8 cellular contexts compared by ENCODE assay signal in genomic region chr9:5628530-5629311, GRCh38. TPM values are rescaled to one million over a fixed set of nuclear protein-coding genes. Genes with fewer than 3 reads are reported as not detected.
DNase-seq lines count a peak whose midpoint lies in the region; ATAC-seq, FAIRE-seq and TF ChIP-seq lines count a peak whose summit lies in the region.

RIC1 (plus strand) TSS chr9:5629107; CDS start chr9:5629310, 203 bp downstream.

- peaks cover 42% of the 10 kb centered on the region for H3K79me2 ChIP-seq in HepG2 (ENCODE audit: insufficient read depth, low read length)

- peak; percentile 70 for ATAC-seq in GM19328 (IDR thresholded peaks at IDR 0.05; ENCODE audit: unreplicated experiment)
- peak; percentile 51 for ATAC-seq in HG03520 (IDR thresholded peaks at IDR 0.05; ENCODE audit: unreplicated experiment)
- ATAC-seq in HepG2 = peak; percentile 89

- H2AFZ ChIP-seq in HepG2 (ENCODE audit: low read length) = peak within 1 kb of the TSS; percentile 35

- H4K20me1 ChIP-seq in HepG2 (ENCODE audit: insufficient read depth, low read length) = no peaks in the 10 kb centered on the region; the same call in 1 of the 2 replicates

- BruUV-seq in HepG2 (replicated peaks; lab: Mats Ljungman, UMichigan) = no TSS peak

- H3K4me3 ChIP-seq in HepG2 (replicated peaks in 1 of 3; ENCODE audit: insufficient read depth in 1 of 3, low read depth in 2 of 3, low read length in 3 of 3) = peak within 1 kb of the TSS; percentile 89 to 97 (median 94)

- DNase-seq in NCI-H748 (lab: John Stamatoyannopoulos, UW; ENCODE audit: unreplicated experiment) (peak; percentile 92), dermis blood vessel endothelial cell (peak; percentile 94), HepG2 (ENCODE audit: low spot score) (peak; percentile 81)
- peak; percentile 90 to 92 for DNase-seq in activated CD4-positive, alpha-beta T cell treated with anti-CD3 and anti-CD28 coated beads, Interleukin-2, amount 50 U/mL, for 48 hours
- DNase-seq in stimulated activated CD4-positive, alpha-beta T cell treated with anti-CD3 and anti-CD28 coated beads, Interleukin-2, amount 100 ng/mL, for 48 hours = peak; percentile 82 to 86

- H3K27me3 ChIP-seq in HepG2 (ENCODE audit: control insufficient read depth in 1 of 2, insufficient read depth in 2 of 2, low read length in 2 of 2) = no peaks in the 10 kb centered on the region; a peak in 1 of 5 replicates

- peak within 1 kb of the TSS; percentile 88 for H3K9ac ChIP-seq in HepG2 (ENCODE audit: insufficient read depth, low read depth, low read length)

- peak; percentile 79 to 83 for TF ChIP-seq POLR2A in HepG2 (IDR thresholded peaks at IDR 0.05; ENCODE audit: insufficient read depth in 1 of 2, low read depth in 2 of 2, low read length in 2 of 2)

- H3K4me2 ChIP-seq in HepG2 (ENCODE audit: low read depth, low read length) = peak within 1 kb of the TSS; percentile 83

- TF ChIP-seq EP300 in HepG2 (IDR thresholded peaks at IDR 0.05; ENCODE audit: low read depth in 2 of 2, low read length in 2 of 2) (0 out of 4 replicates have a peak, but pooled peaks of 1 of the 2 experiments have one; percentile 8), HepG2 (CRISPR knock-in tag; IDR thresholded peaks at IDR 0.05; ENCODE audit: borderline replicate concordance) (no peak)

- CTCF ChIA-PET in HepG2 (lab: Yijun Ruan, JAX; ENCODE audit: low intra/inter-chr PET ratio, low total read pairs) = no interaction called here

- H3K4me1 ChIP-seq in HepG2 (ENCODE audit: insufficient read depth, low read length) = peaks cover 46% of the 10 kb centered on the region

- no peak for TF ChIP-seq CTCF in C4-2B (conservative IDR thresholded peaks at IDR 0.05)
- TF ChIP-seq CTCF in HepG2 (CRISPR knock-in tag; IDR thresholded peaks at IDR 0.05) = no peak

- H3K36me3 ChIP-seq in HepG2 (replicated peaks in 1 of 2; ENCODE audit: control insufficient read depth in 1 of 2, insufficient read depth in 2 of 2, low read length in 2 of 2) = no peaks in the 10 kb centered on the region

- H3K27ac ChIP-seq in C4-2B = peak within 1 kb of the TSS; percentile 87
- H3K27ac ChIP-seq in HepG2 (ENCODE audit: extremely low read length, insufficient read depth, low read length) = peak within 1 kb of the TSS; percentile 80

- intact Hi-C loops in HepG2 (cut with micrococcal nuclease; ENCODE audit: unreplicated experiment) = loop anchor here (2.0 to 5.0 kb wide), 2 partner anchors 86 to 1269 kb away; no protein-coding TSS in a partner anchor

- no peak for TF ChIP-seq RAD21 in HepG2 (CRISPR knock-in tag; IDR thresholded peaks at IDR 0.05)

- 0% methylated on average over 12 of the region's 84 CpGs for WGBS in HepG2 (ENCODE audit: low lambda C conversion rate)

- H3K9me3 ChIP-seq in HepG2 (ENCODE audit: low read length) = no peaks in the 10 kb centered on the region

- in situ Hi-C loops in HepG2 (cut with HindIII; ENCODE audit: extremely low pct_ligation_motif_present, low pct_unique_long_range_greater_than_20kb) = no loop called here

- FAIRE-seq in HepG2 (lab: Jason Lieb, UNC) = no peak

- POLR2A ChIA-PET in HepG2 (lab: Yijun Ruan, JAX) = interaction anchor here (0.6 to 1.9 kb wide), 22 partner anchors 9 to 1160 kb away, joined by 3 to 12 read pairs (median 4); partner anchors contain the start of genes ERMP1, PLPP6, RANBP6 and RCL1

TF ChIP-seq in HepG2, 621 proteins besides CTCF, POLR2A, EP300 and RAD21 (continues in another document):
- TF ChIP-seq ZNF687 (CRISPR knock-in tag; IDR thresholded peaks at IDR 0.05) (peak; percentile 56), XBP1 (CRISPR knock-in tag; IDR thresholded peaks at IDR 0.05) (no peak), RORA (CRISPR knock-in tag; IDR thresholded peaks at IDR 0.05) (no peak), SP2 (CRISPR knock-in tag; IDR thresholded peaks at IDR 0.05) (no peak), FOXK1 (CRISPR knock-in tag; IDR thresholded peaks at IDR 0.05; ENCODE audit: borderline replicate concordance, low read depth) (no peak), NFIB (CRISPR knock-in tag; IDR thresholded peaks at IDR 0.05; ENCODE audit: borderline replicate concordance) (no peak), ZNF713 (CRISPR knock-in tag; IDR thresholded peaks at IDR 0.05) (no peak), NKX3-1 (CRISPR knock-in tag; IDR thresholded peaks at IDR 0.05) (peak; percentile 53; the same call in 1 of the 2 replicates), ZNF660 (CRISPR knock-in tag; IDR thresholded peaks at IDR 0.05; ENCODE audit: borderline replicate concordance, low read depth) (no peak), NAIF1 (CRISPR knock-in tag; IDR thresholded peaks at IDR 0.05; ENCODE audit: borderline replicate concordance) (peak; percentile 8; the same call in 1 of the 2 replicates)
- TF ChIP-seq, protein P1, sequence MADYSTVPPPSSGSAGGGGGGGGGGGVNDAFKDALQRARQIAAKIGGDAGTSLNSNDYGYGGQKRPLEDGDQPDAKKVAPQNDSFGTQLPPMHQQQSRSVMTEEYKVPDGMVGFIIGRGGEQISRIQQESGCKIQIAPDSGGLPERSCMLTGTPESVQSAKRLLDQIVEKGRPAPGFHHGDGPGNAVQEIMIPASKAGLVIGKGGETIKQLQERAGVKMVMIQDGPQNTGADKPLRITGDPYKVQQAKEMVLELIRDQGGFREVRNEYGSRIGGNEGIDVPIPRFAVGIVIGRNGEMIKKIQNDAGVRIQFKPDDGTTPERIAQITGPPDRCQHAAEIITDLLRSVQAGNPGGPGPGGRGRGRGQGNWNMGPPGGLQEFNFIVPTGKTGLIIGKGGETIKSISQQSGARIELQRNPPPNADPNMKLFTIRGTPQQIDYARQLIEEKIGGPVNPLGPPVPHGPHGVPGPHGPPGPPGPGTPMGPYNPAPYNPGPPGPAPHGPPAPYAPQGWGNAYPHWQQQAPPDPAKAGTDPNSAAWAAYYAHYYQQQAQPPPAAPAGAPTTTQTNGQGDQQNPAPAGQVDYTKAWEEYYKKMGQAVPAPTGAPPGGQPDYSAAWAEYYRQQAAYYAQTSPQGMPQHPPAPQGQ (CRISPR knock-in tag; IDR thresholded peaks at IDR 0.05; ENCODE audit: borderline replicate concordance) = no peak

RNA-seq across cellular contexts. Expression of gene RIC1, which starts in this region (rescaled TPM):
- total RNA-seq in dermis blood vessel endothelial cell = 34.2 and 35.8 TPM in 2 replicates
- 19.0 and 21.2 TPM in 2 replicates for total RNA-seq in HepG2 (2016; rRNA removed; fragmentation: Illumina TruSeq; extraction: Trizol)
- total RNA-seq in HepG2 (2016; cell fraction: cytosol; rRNA removed; fragmentation: Illumina TruSeq; extraction: Trizol; ENCODE audit: low read depth) = 3.0 and 3.1 TPM in 2 replicates
- 18.6 and 20.2 TPM in 2 replicates for total RNA-seq in HepG2 (2016; cell fraction: insoluble cytoplasmic fraction; rRNA removed; fragmentation: Illumina TruSeq; extraction: Trizol)
- total RNA-seq in HepG2 (2016; cell fraction: membrane; rRNA removed; fragmentation: Illumina TruSeq; extraction: Trizol) = 8.5 and 8.9 TPM in 2 replicates
- 34.3 and 34.6 TPM in 2 replicates for total RNA-seq in HepG2 (2016; cell fraction: nucleus; rRNA removed; fragmentation: Illumina TruSeq; extraction: Trizol)
- 15.9 and 18.2 TPM in 2 replicates for polyA plus RNA-seq in HepG2 (2011; rRNA removed)
- 10.9 and 13.1 TPM in 2 replicates for polyA plus RNA-seq in HepG2 (2011; cell fraction: cytosol; rRNA removed)
- polyA plus RNA-seq in HepG2 (2011; cell fraction: nucleus; rRNA removed) = 29.5 and 30.5 TPM in 2 replicates
- 9.3 and 10.5 TPM in 2 replicates for polyA plus RNA-seq in HepG2 (2012)
- 0.60 and 0.62 TPM in 2 replicates for polyA plus RNA-seq in HepG2 (2016; cell fraction: cytosol; fragmentation: Illumina TruSeq; extraction: Trizol; ENCODE audit: low read depth)
- polyA plus RNA-seq in HepG2 (2016; cell fraction: insoluble cytoplasmic fraction; fragmentation: Illumina TruSeq; extraction: Trizol; ENCODE audit: low read depth) = 13.1 and 13.7 TPM in 2 replicates
- 1.8 and 1.9 TPM in 2 replicates for polyA plus RNA-seq in HepG2 (2016; cell fraction: membrane; fragmentation: Illumina TruSeq; extraction: Trizol; ENCODE audit: low read depth)
- polyA plus RNA-seq in HepG2 (2016; cell fraction: nucleus; fragmentation: Illumina TruSeq; extraction: Trizol; ENCODE audit: insufficient read depth, low read depth) = 22.7 and 24.7 TPM in 2 replicates
- polyA minus RNA-seq in HepG2 (2011; rRNA and poly(A)+ RNA removed; ENCODE audit: low replicate concordance) = 40.6 and 43.6 TPM in 2 replicates
- polyA minus RNA-seq in HepG2 (2011; cell fraction: cytosol; rRNA and poly(A)+ RNA removed) = 21.5 and 21.7 TPM in 2 replicates
- 84.3 and 94.9 TPM in 2 replicates for polyA minus RNA-seq in HepG2 (2011; cell fraction: nucleus; rRNA and poly(A)+ RNA removed)

Comparison
In these comparisons a context has a peak if more than half of its experiments do, and no peak if none do; other contexts are left out.
1. Peak in every context shown above with its lines: DNase-seq, ATAC-seq, H3K4me3 ChIP-seq and H3K27ac ChIP-seq.